In genomic region chrX:48539345-48540014, GRCh38 we compare ENCODE assay signal across 8 cellular contexts. TPM values are rescaled to one million over a fixed set of nuclear protein-coding genes. Genes with fewer than 3 reads are reported as not detected.
DNase-seq lines count a peak whose midpoint lies in the region; ATAC-seq, FAIRE-seq and TF ChIP-seq lines count a peak whose summit lies in the region.

A gene with protein sequence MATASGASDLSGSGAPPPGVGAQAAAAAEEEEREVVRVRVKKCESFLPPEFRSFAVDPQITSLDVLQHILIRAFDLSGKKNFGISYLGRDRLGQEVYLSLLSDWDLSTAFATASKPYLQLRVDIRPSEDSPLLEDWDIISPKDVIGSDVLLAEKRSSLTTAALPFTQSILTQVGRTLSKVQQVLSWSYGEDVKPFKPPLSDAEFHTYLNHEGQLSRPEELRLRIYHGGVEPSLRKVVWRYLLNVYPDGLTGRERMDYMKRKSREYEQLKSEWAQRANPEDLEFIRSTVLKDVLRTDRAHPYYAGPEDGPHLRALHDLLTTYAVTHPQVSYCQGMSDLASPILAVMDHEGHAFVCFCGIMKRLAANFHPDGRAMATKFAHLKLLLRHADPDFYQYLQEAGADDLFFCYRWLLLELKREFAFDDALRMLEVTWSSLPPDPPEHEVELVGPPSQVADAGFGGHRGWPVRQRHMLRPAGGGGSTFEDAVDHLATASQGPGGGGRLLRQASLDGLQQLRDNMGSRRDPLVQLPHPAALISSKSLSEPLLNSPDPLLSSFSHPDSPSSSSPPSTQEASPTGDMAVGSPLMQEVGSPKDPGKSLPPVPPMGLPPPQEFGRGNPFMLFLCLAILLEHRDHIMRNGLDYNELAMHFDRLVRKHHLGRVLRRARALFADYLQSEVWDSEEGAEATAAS (plus strand): TSS chrX:48539714. CDS start chrX:48539798, 84 bp downstream.

- H3K36me3 ChIP-seq in OCI-LY3 (replicated peaks; ENCODE audit: low read depth, low read length) (no peaks in the 10 kb centered on the region), endothelial cell of umbilical vein (ENCODE audit: control insufficient read depth in 2 of 2, extremely low read depth in 1 of 2, insufficient read depth in 2 of 2, low read length in 2 of 2) (no peaks in the 10 kb centered on the region)

- intact Hi-C loops in endothelial cell of umbilical vein (cut with micrococcal nuclease) = loop anchor here (1.0 to 2.0 kb wide), 4 partner anchors 31 to 57 kb away; partner anchors contain the start of genes RBM3 and WDR13

- peak within 1 kb of the TSS; percentile 99 for H3K4me3 ChIP-seq in OCI-LY3 (ENCODE audit: low read length)
- H3K4me3 ChIP-seq in endothelial cell of umbilical vein (replicated peaks in 1 of 3; ENCODE audit: insufficient read depth in 1 of 3, low read depth in 1 of 3, low read length in 3 of 3) = peak within 1 kb of the TSS; percentile 52 to 88 (median 61)

- peak; percentile 76 for ATAC-seq in GM21447 (IDR thresholded peaks at IDR 0.05; ENCODE audit: unreplicated experiment)

- no peak for FAIRE-seq in D721Med (lab: Jason Lieb, UNC)
- peak; percentile 99 for FAIRE-seq in endothelial cell of umbilical vein (lab: Jason Lieb, UNC)

- dilution Hi-C loops in endothelial cell of umbilical vein (cut with MboI; ENCODE audit: extremely low pct_ligation_motif_present, low sequenced_read_pairs) = no loop called here

- H4K20me1 ChIP-seq in OCI-LY3 (ENCODE audit: insufficient read depth, low read length) (peaks cover 8% of the 10 kb centered on the region; the same call in 1 of the 2 replicates), endothelial cell of umbilical vein (replicated peaks; ENCODE audit: control insufficient read depth, extremely low read depth, insufficient read depth, low read length) (no peaks in the 10 kb centered on the region)

- no peaks in the 10 kb centered on the region for H3K9me1 ChIP-seq in endothelial cell of umbilical vein (replicated peaks; ENCODE audit: control insufficient read depth, extremely low read depth, insufficient read depth, low read length)

- TF ChIP-seq CTCF in D721Med (IDR thresholded peaks at IDR 0.05; ENCODE audit: insufficient read depth, missing control alignments) (peak; percentile 9), OCI-LY3 (IDR thresholded peaks at IDR 0.05; ENCODE audit: low read depth, low read length) (peak; percentile 46), endothelial cell of umbilical vein (IDR thresholded peaks at IDR 0.05; ENCODE audit: extremely low read depth in 1 of 2, insufficient read depth in 1 of 2, low read depth in 1 of 2, low read length in 2 of 2) (peak; percentile 23 to 44)

- POLR2A ChIA-PET in endothelial cell of umbilical vein (lab: Charles Lee) = interaction anchor here (0.7 to 1.7 kb wide), 3 partner anchors 17 to 54 kb away, joined by 3 to 7 read pairs (median 4); partner anchors contain the start of gene RBM3

- H3K4me1 ChIP-seq in OCI-LY3 (ENCODE audit: low read length) = peaks cover 12% of the 10 kb centered on the region
- H3K4me1 ChIP-seq in endothelial cell of umbilical vein (ENCODE audit: control insufficient read depth, extremely low read depth, insufficient read depth, low read length) = peaks cover 7% of the 10 kb centered on the region

- H3K9ac ChIP-seq in OCI-LY3 (ENCODE audit: low read length) = peak within 1 kb of the TSS; percentile 95
- peak within 1 kb of the TSS; percentile 77 for H3K9ac ChIP-seq in endothelial cell of umbilical vein (replicated peaks; ENCODE audit: extremely low read depth, insufficient read depth, low read length)

- H2AFZ ChIP-seq in OCI-LY3 (ENCODE audit: low read depth, low read length) (peak within 1 kb of the TSS; percentile 88), endothelial cell of umbilical vein (ENCODE audit: low read depth, low read length) (peak within 1 kb of the TSS; percentile 68)

- H3K27me3 ChIP-seq in OCI-LY3 (ENCODE audit: low read depth, low read length) = no peaks in the 10 kb centered on the region
- H3K27me3 ChIP-seq in endothelial cell of umbilical vein (ENCODE audit: control insufficient read depth in 2 of 2, insufficient read depth in 2 of 2, low read length in 2 of 2) = no peaks in the 10 kb centered on the region

- peaks cover 17% of the 10 kb centered on the region for H3K79me2 ChIP-seq in OCI-LY3 (ENCODE audit: low read length)
- H3K79me2 ChIP-seq in endothelial cell of umbilical vein (ENCODE audit: control insufficient read depth, insufficient read depth, low read length) = peaks cover 13% of the 10 kb centered on the region

- H3K4me2 ChIP-seq in OCI-LY3 (ENCODE audit: low read length) = peak within 1 kb of the TSS; percentile 92
- H3K4me2 ChIP-seq in endothelial cell of umbilical vein (ENCODE audit: insufficient read depth, low read length) = peak within 1 kb of the TSS; percentile 43

- no peaks in the 10 kb centered on the region for H3K9me3 ChIP-seq in OCI-LY3 (ENCODE audit: insufficient read depth, low read length)
- H3K9me3 ChIP-seq in endothelial cell of umbilical vein (replicated peaks; ENCODE audit: control insufficient read depth, insufficient read depth, low read length) = no peaks in the 10 kb centered on the region

- TSS peak; percentile 19 for BruUV-seq in endothelial cell of umbilical vein (replicated peaks; lab: Mats Ljungman, UMichigan)

- H3K27ac ChIP-seq in OCI-LY3 (ENCODE audit: low read length) (peak within 1 kb of the TSS; percentile 76), endothelial cell of umbilical vein (ENCODE audit: insufficient read depth, low read depth, low read length) (peak within 1 kb of the TSS; percentile 71)

- TF ChIP-seq POLR2A in endothelial cell of umbilical vein (IDR thresholded peaks at IDR 0.05; ENCODE audit: low read depth, low read length) = no peak

- CTCF ChIA-PET in endothelial cell of umbilical vein (lab: Charles Lee) = interaction anchor here (0.8 to 1.6 kb wide), 8 partner anchors 8 to 92 kb away, joined by 3 to 11 read pairs (median 5); partner anchors contain the start of gene EBP

- DNase-seq in D721Med (ENCODE audit: insufficient read length, low spot score) (peak; percentile 72), HuH-7.5 (ENCODE audit: low spot score) (peak; percentile 82), activated T-cell treated with anti-CD3 and anti-CD28 coated beads for 1 hour (ENCODE audit: low read depth) (peak; percentile 92), endothelial cell of umbilical vein (ENCODE audit: low read depth, low spot score) (peak; percentile 97), middle frontal gyrus (ENCODE audit: extremely low spot score, low spot score) (peak; percentile 73)
- DNase-seq in stimulated activated CD8-positive, alpha-beta memory T cell treated with anti-CD3 and anti-CD28 coated beads, Interleukin-2, amount 100 ng/mL, for 48 hours (ENCODE audit: low read depth in 2 of 2) = peak; percentile 92 to 93

TF ChIP-seq in endothelial cell of umbilical vein, 7 proteins besides CTCF, POLR2A, EP300 and RAD21:
- no peak for TF ChIP-seq EZH2 (IDR thresholded peaks at IDR 0.05; ENCODE audit: borderline replicate concordance, low read depth, low read length, severe bottlenecking)
- peak; percentile 76 for TF ChIP-seq JUN (IDR thresholded peaks at IDR 0.05; ENCODE audit: borderline replicate concordance, insufficient read depth, insufficient read length, low read depth)
- no peak for TF ChIP-seq GATA2 (IDR thresholded peaks at IDR 0.05; ENCODE audit: insufficient read depth, insufficient read length, low read depth, low read length)
- TF ChIP-seq POLR2AphosphoS5 (IDR thresholded peaks at IDR 0.05; ENCODE audit: insufficient read depth, low read depth, low read length) = no peak
- peak; percentile 40 for TF ChIP-seq MAX (IDR thresholded peaks at IDR 0.05; ENCODE audit: insufficient read depth, insufficient read length)
- TF ChIP-seq FOS (IDR thresholded peaks at IDR 0.05; ENCODE audit: borderline replicate concordance, insufficient read depth, low read length) = no peak
TF ChIP-seq in endothelial cell of umbilical vein: peak in this region for 2.

RNA-seq across cellular contexts. Expression of the gene that starts here (rescaled TPM):
- total RNA-seq in endothelial cell of umbilical vein = 14.4 and 16.3 TPM in 2 replicates
- polyA plus RNA-seq in endothelial cell of umbilical vein = 16.0 and 18.3 TPM in 2 replicates
- polyA plus RNA-seq in endothelial cell of umbilical vein (2011; cell fraction: cytosol; rRNA removed) = 13.4 and 14.7 TPM in 2 replicates
- 16.8 and 20.6 TPM in 2 replicates for polyA plus RNA-seq in endothelial cell of umbilical vein (2011; cell fraction: nucleus; rRNA removed)
- polyA plus RNA-seq in endothelial cell of umbilical vein (2012) = 13.8 and 15.9 TPM in 2 replicates
- polyA minus RNA-seq in endothelial cell of umbilical vein = 13.4 and 15.8 TPM in 2 replicates
- 6.5 TPM for polyA minus RNA-seq in endothelial cell of umbilical vein (2011; cell fraction: cytosol; rRNA and poly(A)+ RNA removed)
- polyA minus RNA-seq in endothelial cell of umbilical vein (2011; cell fraction: nucleus; rRNA and poly(A)+ RNA removed) = 5.1 and 10.2 TPM in 2 replicates

Comparison
In these comparisons a context has a peak if more than half of its experiments do, and no peak if none do; other contexts are left out.
1. Peak in every context shown above with its lines: DNase-seq, ATAC-seq, H3K4me3 ChIP-seq and H3K27ac ChIP-seq.